ENCODE assay signal across 8 cellular contexts in genomic region chr11:114440971-114441810, GRCh38. TPM values are rescaled to one million over a fixed set of nuclear protein-coding genes. Genes with fewer than 3 reads are reported as not detected.
DNase-seq lines count a peak whose midpoint lies in the region; ATAC-seq and TF ChIP-seq lines count a peak whose summit lies in the region.

No MANE protein-coding gene starts in this region.

- no peak for TF ChIP-seq POLR2A in prostate gland (IDR thresholded peaks at IDR 0.05)

- no peak for ATAC-seq in activated CD4-positive, CD25-positive, alpha-beta regulatory T cell treated with anti-CD3 and anti-CD28 coated beads, Interleukin-2, amount 50 U/mL, for 24 hours

- peaks cover 0 to 6% of the 10 kb centered on the region in 2 donors for H3K36me3 ChIP-seq in prostate gland

- WGBS in prostate gland = 49% methylated on average over 8 of the region's 8 CpGs

- no peaks in the 10 kb centered on the region for H3K9me3 ChIP-seq in prostate gland

- no peaks in the 10 kb centered on the region for H3K27me3 ChIP-seq in prostate gland (replicated peaks; ENCODE audit: insufficient read depth)

- no peak overlapping the region for H3K4me3 ChIP-seq in prostate gland

- no peak for TF ChIP-seq CTCF in prostate gland (IDR thresholded peaks at IDR 0.05)

- DNase-seq in NCI-H2029 treated with DMSO at 0.1 percent for 48 hours (lab: John Stamatoyannopoulos, UW) = peak; percentile 14
- no peak for DNase-seq in NCI-H2029 (lab: John Stamatoyannopoulos, UW)
- DNase-seq in NCI-H2081 treated with DMSO at 0.1 percent for 48 hours (lab: John Stamatoyannopoulos, UW) = peak; percentile 37
- DNase-seq in cerebellar cortex (ENCODE audit: low spot score) = peak; percentile 33
- DNase-seq in prostate gland (ENCODE audit: low spot score) = peak; percentile 17
- no peak for DNase-seq in stimulated activated CD4-positive, alpha-beta T cell treated with anti-CD3 and anti-CD28 coated beads, Interleukin-15, amount 100 ng/mL, for 24 hours
- DNase-seq in activated effector memory CD4-positive, alpha-beta T cell treated with Interleukin-2 at 50 U/mL for 16 hours = no peak

- intact Hi-C loops in prostate gland (cut with DNase I) = no loop called here

- no peaks in the 10 kb centered on the region for H3K4me1 ChIP-seq in prostate gland (replicated peaks)

- peak overlapping the region in 1 of 2 donors; percentile 86 for H3K27ac ChIP-seq in prostate gland

RNA-seq across cellular contexts. Expression of gene REXO2, which starts 1.9 kb away (rescaled TPM):
- total RNA-seq in prostate gland = 100 to 1,000 TPM in 1 of 2 donors, 10 to 100 TPM in 1; 90.6 to 151 TPM

RNA-seq across cellular contexts. Expression of gene RBM7, which starts 40.7 kb away (rescaled TPM):
- 10 to 100 TPM; 23.7 to 27.3 TPM for total RNA-seq in prostate gland

RNA-seq across cellular contexts. Expression of gene C11orf71, which starts 40.9 kb away (rescaled TPM):
- 10 to 100 TPM; 14.4 to 15.3 TPM for total RNA-seq in prostate gland

Comparison
In these comparisons a context has a peak if more than half of its experiments do, and no peak if none do; other contexts are left out.
1. DNase-seq: peak in NCI-H2029 treated with DMSO at 0.1 percent for 48 hours (single experiment), NCI-H2081 treated with DMSO at 0.1 percent for 48 hours (single experiment), cerebellar cortex (single experiment) and prostate gland (single experiment); none in NCI-H2029 (single experiment), stimulated activated CD4-positive, alpha-beta T cell treated with anti-CD3 and anti-CD28 coated beads, Interleukin-15, amount 100 ng/mL, for 24 hours (single experiment) and activated effector memory CD4-positive, alpha-beta T cell treated with Interleukin-2 at 50 U/mL for 16 hours (single experiment).